In genomic region chr9:97919217-97919813, GRCh38 we compare ENCODE assay signal across 15 cellular contexts. TPM values are rescaled to one million over a fixed set of nuclear protein-coding genes. Genes with fewer than 3 reads are reported as not detected.
DNase-seq lines count a peak whose midpoint lies in the region; ATAC-seq and TF ChIP-seq lines count a peak whose summit lies in the region.
"Had no signal": no experiment of that assay in that cellular context is flagged by ENCODE, and none has a peak within 500 bp of the region (broad histone marks: within the 10 kb centered on the region; RNA-seq: fewer than 3 reads in every experiment).

No MANE protein-coding gene starts in this region.

- CTCF ChIA-PET in CD8-positive, alpha-beta T cell (lab: Charles Lee) = interaction anchor here (6.1 to 9.7 kb wide), 4 partner anchors 15 to 62 kb away, joined by 72 to 196 read pairs (median 99); partner anchors contain the start of gene ANP32B
- CTCF ChIA-PET in IMR-90 (lab: Yijun Ruan, JAX) = no interaction called here

- H3K4me1 ChIP-seq in CD8-positive, alpha-beta T cell (ENCODE audit: insufficient read depth, low read length) = peaks cover 56% of the 10 kb centered on the region
- H3K4me1 ChIP-seq in IMR-90 (ENCODE audit: control insufficient read depth, insufficient read depth, low read length) (peaks cover 2% of the 10 kb centered on the region; the same call in 1 of the 2 replicates), heart right ventricle (peaks cover 6 to 43% (median 17%) of the 10 kb centered on the region in 9 donors), transverse colon (peaks cover 0 to 35% (median 12%) of the 10 kb centered on the region in 4 donors)

- peak overlapping the region; percentile 97 for H3K27ac ChIP-seq in CD8-positive, alpha-beta T cell (ENCODE audit: low read depth, low read length)
- H3K27ac ChIP-seq in IMR-90 (ENCODE audit: insufficient read depth, low read length) (no peak overlapping the region), heart right ventricle (peak overlapping the region in 1 of 10 donors; percentile 96), transverse colon (peak overlapping the region in 1 of 4 donors; percentile 13)
- H3K27ac ChIP-seq: sigmoid colon had no signal

- no peaks in the 10 kb centered on the region for H3K9me1 ChIP-seq in IMR-90 (ENCODE audit: insufficient read depth, low read length)

- no peak overlapping the region for H3K56ac ChIP-seq in IMR-90 (ENCODE audit: extremely low read depth, insufficient read depth, low read length)

- H3K4me1 Mint-ChIP-seq in CD8-positive, alpha-beta T cell (ENCODE audit: low read depth) = peaks cover 73% of the 10 kb centered on the region
- peaks cover 45 to 46% of the 10 kb centered on the region in 2 donors for H3K4me1 Mint-ChIP-seq in natural killer cell

- H3K14ac ChIP-seq in IMR-90 (replicated peaks; ENCODE audit: low read depth, low read length) = no peak overlapping the region

- POLR2A ChIA-PET in CD8-positive, alpha-beta T cell (lab: Charles Lee) = interaction anchor here (1.2 to 6.3 kb wide), 5 partner anchors 8 to 336 kb away, joined by 3 to 121 read pairs (median 27); partner anchors contain the start of genes ANP32B, NANS and TBC1D2
- POLR2A ChIA-PET in IMR-90 (lab: Charles Lee; ENCODE audit: unreplicated experiment) = interaction anchor here (0.6 kb wide), 1 partner anchor 19 kb away, joined by 6 read pairs; the partner anchor contains the start of gene HEMGN

- no peaks in the 10 kb centered on the region for H3K9me3 Mint-ChIP-seq in CD8-positive, alpha-beta T cell
- H3K9me3 Mint-ChIP-seq in activated naive CD4-positive, alpha-beta T cell treated with anti-CD3 and anti-CD28 coated beads, Interleukin-2, amount 50 U/mL, for 72 hours = no peaks in the 10 kb centered on the region
- H3K9me3 Mint-ChIP-seq in natural killer cell = no peaks in the 10 kb centered on the region

- H3K36me3 Mint-ChIP-seq in CD8-positive, alpha-beta T cell = peaks cover 32% of the 10 kb centered on the region
- peaks cover 15 to 23% of the 10 kb centered on the region in 2 donors for H3K36me3 Mint-ChIP-seq in activated naive CD4-positive, alpha-beta T cell treated with anti-CD3 and anti-CD28 coated beads, Interleukin-2, amount 50 U/mL, for 72 hours
- no peaks in the 10 kb centered on the region for H3K36me3 Mint-ChIP-seq in natural killer cell

- TF ChIP-seq POLR2A in IMR-90 (IDR thresholded peaks at IDR 0.05; ENCODE audit: low read depth, low read length) = no peak
- no peak for TF ChIP-seq POLR2A in transverse colon (IDR thresholded peaks at IDR 0.05)

- peak overlapping the region; percentile 87 for H3K4me3 Mint-ChIP-seq in CD8-positive, alpha-beta T cell
- peak overlapping the region; percentile 39 for H3K4me3 Mint-ChIP-seq in natural killer cell

- H3K36me3 ChIP-seq in CD8-positive, alpha-beta T cell (ENCODE audit: insufficient read depth, low read length) = peaks cover 16% of the 10 kb centered on the region
- H3K36me3 ChIP-seq in IMR-90 (ENCODE audit: control insufficient read depth, insufficient read depth, low read length) (peaks cover 3% of the 10 kb centered on the region; the same call in 1 of the 2 replicates), heart right ventricle (peaks cover 0 to 22% (median 7%) of the 10 kb centered on the region in 9 donors), transverse colon (peaks cover 0 to 5% (median 0%) of the 10 kb centered on the region in 4 donors), H7 (replicated peaks; ENCODE audit: control insufficient read depth, insufficient read depth, low read length) (no peaks in the 10 kb centered on the region)

- H3K27me3 ChIP-seq in CD8-positive, alpha-beta T cell (ENCODE audit: insufficient read depth, low read length) = no peaks in the 10 kb centered on the region
- no peaks in the 10 kb centered on the region for H3K27me3 ChIP-seq in IMR-90 (ENCODE audit: control insufficient read depth, insufficient read depth, low read length)
- H3K27me3 ChIP-seq in heart right ventricle = no peaks in the 10 kb centered on the region
- no peaks in the 10 kb centered on the region for H3K27me3 ChIP-seq in transverse colon
- H3K27me3 ChIP-seq in H7 (ENCODE audit: control insufficient read depth, insufficient read depth, low read length) = no peaks in the 10 kb centered on the region; the same call in 1 of the 2 replicates
- H3K27me3 ChIP-seq: esophagus squamous epithelium, sigmoid colon had no signal

- no peak overlapping the region for H3K18ac ChIP-seq in IMR-90 (ENCODE audit: low read depth, low read length)

- no peak overlapping the region for H2BK20ac ChIP-seq in IMR-90 (ENCODE audit: low read depth, low read length)

- H2AK5ac ChIP-seq in IMR-90 (ENCODE audit: low read depth, low read length) = no peak overlapping the region

- peaks cover 0 to 19% of the 10 kb centered on the region in 2 experiments; a peak in 3 of 4 replicates for H3K79me1 ChIP-seq in IMR-90 (ENCODE audit: low read depth in 1 of 2, low read length in 2 of 2)

- H3K9ac ChIP-seq in IMR-90 (ENCODE audit: low read depth, low read length) = no peak overlapping the region

- BruUV-seq in IMR-90 (replicated peaks; lab: Mats Ljungman, UMichigan) = no TSS peak

- H3K23ac ChIP-seq in IMR-90 (ENCODE audit: low read depth, low read length) = no peak overlapping the region

- no peak for ATAC-seq in CD8-positive, alpha-beta T cell
- ATAC-seq in IMR-90 (ENCODE audit: low read depth) = no peak
- no peak for ATAC-seq in activated naive CD4-positive, alpha-beta T cell treated with anti-CD3 and anti-CD28 coated beads, Interleukin-2, amount 50 U/mL, for 72 hours
- ATAC-seq in natural killer cell = no peak
- no peak for ATAC-seq in heart right ventricle
- ATAC-seq: PC-3 had no signal

- no peak for TF ChIP-seq CTCF in CD8-positive, alpha-beta T cell (IDR thresholded peaks at IDR 0.05)
- no peak for TF ChIP-seq CTCF in IMR-90 (conservative IDR thresholded peaks at IDR 0.05; ENCODE audit: low read depth, low read length)
- no peak for TF ChIP-seq CTCF in natural killer cell (IDR thresholded peaks at IDR 0.05)
- no peak for TF ChIP-seq CTCF in heart right ventricle (IDR thresholded peaks at IDR 0.05)
- no peak for TF ChIP-seq CTCF in transverse colon (IDR thresholded peaks at IDR 0.05)

- H3K4me3 ChIP-seq in CD8-positive, alpha-beta T cell (ENCODE audit: low read depth, low read length) = peak overlapping the region; percentile 28
- H3K4me3 ChIP-seq in IMR-90 (ENCODE audit: insufficient read depth, low read depth, low read length) (no peak overlapping the region), heart right ventricle (no peak overlapping the region), transverse colon (no peak overlapping the region), H7 (ENCODE audit: insufficient read depth, low read depth, low read length) (no peak overlapping the region)
- H3K4me3 ChIP-seq: esophagus squamous epithelium, sigmoid colon had no signal

- no peak overlapping the region for H3K4me2 ChIP-seq in IMR-90 (ENCODE audit: low read depth, low read length)

- no peak overlapping the region for H2AFZ ChIP-seq in IMR-90 (replicated peaks; ENCODE audit: low read length, poor library complexity)

- H2BK5ac ChIP-seq in IMR-90 (ENCODE audit: low read depth, low read length, poor library complexity, severe bottlenecking) = no peak overlapping the region

- H4K8ac ChIP-seq in IMR-90 (ENCODE audit: low read depth in 2 of 2, low read length in 2 of 2) = no peak overlapping the region

- no peak for TF ChIP-seq RAD21 in IMR-90 (IDR thresholded peaks at IDR 0.05; ENCODE audit: low read length)

- no peaks in the 10 kb centered on the region for H3K9me3 ChIP-seq in CD8-positive, alpha-beta T cell (ENCODE audit: low read length)
- H3K9me3 ChIP-seq in IMR-90 (ENCODE audit: control insufficient read depth, insufficient read depth, low read length) (no peaks in the 10 kb centered on the region), heart right ventricle (no peaks in the 10 kb centered on the region), transverse colon (no peaks in the 10 kb centered on the region)
- H3K9me3 ChIP-seq: esophagus squamous epithelium, sigmoid colon had no signal

- intact Hi-C loops in CD8-positive, alpha-beta T cell (cut with DNase I, micrococcal nuclease) = no loop called here
- intact Hi-C loops in IMR-90 (cut with micrococcal nuclease) = no loop called here
- intact Hi-C loops in natural killer cell (cut with micrococcal nuclease) = no loop called here
- intact Hi-C loops in heart right ventricle (cut with DNase I) = no loop called here
- intact Hi-C loops in transverse colon (cut with DNase I; ENCODE audit: low total_unique reads) = no loop called here

- H4K5ac ChIP-seq in IMR-90 (ENCODE audit: low read depth, low read length) = no peak overlapping the region

- no peak overlapping the region for H2AK9ac ChIP-seq in IMR-90 (replicated peaks; ENCODE audit: low read depth, low read length, poor library complexity)

- in situ Hi-C loops in IMR-90 (cut with MboI; ENCODE audit: low sequenced_read_pairs) = no loop called here
- in situ Hi-C loops in transverse colon (cut with MboI; ENCODE audit: low pct_ligation_motif_present in 1 of 4, low pct_unique_long_range_greater_than_20kb in 1 of 4, low sequenced_read_pairs in 3 of 4) = loop anchor here in 3 of 4 donors (25.0 kb wide), 2 partner anchors 118 to 343 kb away; partner anchors contain the start of gene TBC1D2 (in 2 of the 3)

- DNase-seq in CD8-positive, alpha-beta T cell = no peak
- DNase-seq in IMR-90 (no peak), natural killer cell (no peak), heart right ventricle (no peak), NCI-H345 (lab: John Stamatoyannopoulos, UW) (no peak), transverse colon (no peak), H7 (no peak)
- DNase-seq in activated naive CD4-positive, alpha-beta T cell treated with anti-CD3 and anti-CD28 coated beads, Interleukin-2, amount 50 U/mL, for 72 hours (ENCODE audit: low spot score in 2 of 2) = no peak
- DNase-seq: activated CD4-positive, alpha-beta T cell treated with anti-CD3 and anti-CD28 coated beads for 4 hours; esophagus squamous epithelium; NCI-H1105 treated with DMSO at 0.1 percent for 48 hours; PC-3; sigmoid colon; stimulated activated naive CD4-positive, alpha-beta T cell treated with Interleukin-2 at 50 U/mL for 16 hours had no signal

- dilution Hi-C loops in IMR-90 (cut with HindIII; ENCODE audit: low sequenced_read_pairs, unreplicated experiment) = no loop called here

- no peak for TF ChIP-seq EP300 in transverse colon (IDR thresholded peaks at IDR 0.05; ENCODE audit: low read depth)

- H2BK15ac ChIP-seq in IMR-90 (ENCODE audit: low read depth, low read length) = no peak overlapping the region

- H2BK120ac ChIP-seq in IMR-90 (ENCODE audit: low read depth, low read length) = no peak overlapping the region

- H3K27ac Mint-ChIP-seq in CD8-positive, alpha-beta T cell = peak overlapping the region; percentile 99
- peak overlapping the region; percentile 89 to 98 for H3K27ac Mint-ChIP-seq in activated naive CD4-positive, alpha-beta T cell treated with anti-CD3 and anti-CD28 coated beads, Interleukin-2, amount 50 U/mL, for 72 hours
- H3K27ac Mint-ChIP-seq in natural killer cell = peak overlapping the region; percentile 98

- no peak overlapping the region for H3K4ac ChIP-seq in IMR-90 (ENCODE audit: low read depth, low read length)

- H3K27me3 Mint-ChIP-seq in CD8-positive, alpha-beta T cell (ENCODE audit: low read depth) = no peaks in the 10 kb centered on the region
- no peaks in the 10 kb centered on the region for H3K27me3 Mint-ChIP-seq in natural killer cell (ENCODE audit: low read depth in 2 of 2)

- no peak overlapping the region for H4K91ac ChIP-seq in IMR-90 (ENCODE audit: insufficient read depth, low read depth, low read length)

- H4K20me1 ChIP-seq in IMR-90 (ENCODE audit: insufficient read depth, low read length) = no peaks in the 10 kb centered on the region

RNA-seq across cellular contexts. Expression of gene TRMO, which starts 3.0 kb away (rescaled TPM):
- 10 to 100 TPM; 45.7 to 50.6 TPM for total RNA-seq in CD8-positive, alpha-beta T cell
- total RNA-seq in IMR-90 (2012; rRNA removed) (17.5 and 19.9 TPM in 2 replicates), natural killer cell (10 to 100 TPM; 26.6 to 35.1 (median 31.2) TPM), heart right ventricle (10 to 100 TPM in 3 of 10 donors, 1 to 10 TPM in 7; 7.4 to 12.8 (median 8.2) TPM), transverse colon (10 to 100 TPM; 25.6 to 37.8 (median 31.1) TPM)
- polyA plus RNA-seq in IMR-90 (2012; rRNA removed) (7.6 and 10.2 TPM in 2 replicates), heart right ventricle (1 to 10 TPM; 4.4 to 6.0 TPM)
- polyA plus RNA-seq in IMR-90 (2012; cell fraction: cytosol; rRNA removed) = 3.2 and 5.4 TPM in 2 replicates
- 4.2 and 23.8 TPM in 2 replicates for polyA plus RNA-seq in IMR-90 (2012; cell fraction: nucleus; rRNA removed; ENCODE audit: low replicate concordance)
- total RNA-seq in activated naive CD4-positive, alpha-beta T cell treated with anti-CD3 and anti-CD28 coated beads, Interleukin-2, amount 50 U/mL, for 72 hours = 10 to 100 TPM; 16.3 to 16.9 TPM
- total RNA-seq in H7 (2014; rRNA removed; shearing (Covaris generic)) = 4.3 and 5.9 TPM in 2 replicates

RNA-seq across cellular contexts. Expression of gene HEMGN, which starts 18.7 kb away (rescaled TPM):
- under 1 TPM; 0.14 to 0.33 TPM for total RNA-seq in CD8-positive, alpha-beta T cell
- total RNA-seq in IMR-90 (2012; rRNA removed) = not detected in 2 replicates
- polyA plus RNA-seq in IMR-90 (2012; rRNA removed) = not detected in 2 replicates
- polyA plus RNA-seq in IMR-90 (2012; cell fraction: cytosol; rRNA removed) = not detected in 2 replicates
- polyA plus RNA-seq in IMR-90 (2012; cell fraction: nucleus; rRNA removed; ENCODE audit: low replicate concordance) = not detected in 2 replicates
- total RNA-seq in activated naive CD4-positive, alpha-beta T cell treated with anti-CD3 and anti-CD28 coated beads, Interleukin-2, amount 50 U/mL, for 72 hours = 1 to 10 TPM; 1.9 to 2.1 TPM
- total RNA-seq in natural killer cell = under 1 TPM; 0.47 to 0.75 (median 0.75) TPM
- total RNA-seq in heart right ventricle = 1 to 10 TPM in 1 of 10 donors, under 1 TPM in 3, not detected in 6; 0.11 to 1.1 (median 0.19) TPM
- polyA plus RNA-seq in heart right ventricle = not detected
- total RNA-seq in transverse colon = not detected
- total RNA-seq in H7 (2014; rRNA removed; shearing (Covaris generic)) = not detected in 2 replicates
- total RNA-seq: esophagus squamous epithelium, G401, PC-3, sigmoid colon had no signal
